In the genomic region with DNA sequence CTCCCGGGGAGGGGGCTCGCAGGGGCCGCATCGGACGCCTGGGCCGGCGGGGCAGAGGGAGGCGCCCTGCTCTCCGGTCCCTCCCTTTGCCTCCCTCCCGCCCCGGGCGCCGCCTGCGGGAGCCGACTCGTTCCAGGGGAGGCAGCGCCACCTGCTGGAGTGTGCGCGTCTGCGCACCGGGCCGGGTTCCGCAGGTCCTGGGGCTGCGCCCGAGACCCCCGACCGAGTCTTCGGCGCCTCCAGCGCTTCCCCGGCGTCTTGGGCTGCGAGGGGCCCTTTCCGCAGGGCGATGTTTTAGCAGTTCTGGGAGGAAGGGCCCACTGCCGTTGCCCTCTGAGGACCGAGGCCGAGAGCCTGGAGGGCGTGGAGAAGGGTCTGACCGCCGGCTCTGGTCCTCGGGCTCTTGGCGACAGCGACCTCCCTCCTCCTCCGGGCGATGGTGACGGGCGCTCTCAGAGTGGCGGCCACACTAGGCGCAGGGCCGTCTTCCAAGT, we compare ENCODE assay signal across 8 cellular contexts.
DNase-seq lines count a peak whose midpoint lies in the region; ATAC-seq and TF ChIP-seq lines count a peak whose summit lies in the region.

No MANE protein-coding gene starts in this region.

- peaks cover 14% of the 10 kb centered on the region for H3K4me1 ChIP-seq in mucosa of descending colon (ENCODE audit: low read depth)

- H3K4me3 ChIP-seq in epithelial cell of proximal tubule (ENCODE audit: low read depth, low read length) (peak overlapping the region; percentile 64), mucosa of descending colon (no peak overlapping the region)

- TF ChIP-seq CTCF in epithelial cell of proximal tubule (conservative IDR thresholded peaks at IDR 0.05; ENCODE audit: low read depth, low read length) (peak; percentile 72), mucosa of descending colon (IDR thresholded peaks at IDR 0.05) (peak; percentile 96)

- intact Hi-C loops in mucosa of descending colon (cut with DNase I, micrococcal nuclease): loop anchor here in 1 of 2 donors (5.0 kb wide), 1 partner anchor 160 kb away; no protein-coding TSS in a partner anchor

- H3K36me3 ChIP-seq in mucosa of descending colon (ENCODE audit: low read depth): no peaks in the 10 kb centered on the region

- H3K9me3 ChIP-seq in mucosa of descending colon: no peaks in the 10 kb centered on the region

- ATAC-seq in mucosa of descending colon: peak; percentile 98

- DNase-seq in NK-92 treated with Interleukin-12 subunit alpha and Interleukin-12 subunit beta, amount 100 ng/mL, for 24 hours (lab: John Stamatoyannopoulos, UW): peak; percentile 59
- DNase-seq in NK-92 (lab: John Stamatoyannopoulos, UW; ENCODE audit: unreplicated experiment): no peak
- DNase-seq in HuH-7 (ENCODE audit: low spot score): peak; percentile 96
- DNase-seq in OCI-M1 (lab: John Stamatoyannopoulos, UW): peak; percentile 77
- DNase-seq in activated T-cell treated with anti-CD3 and anti-CD28 coated beads for 1 hour (ENCODE audit: low read depth): peak; percentile 88
- no peak for DNase-seq in epithelial cell of proximal tubule (ENCODE audit: low read depth)
- peak; percentile 87 to 89 (median 87) for DNase-seq in mucosa of descending colon
- peak; percentile 73 to 75 for DNase-seq in stimulated activated CD8-positive, alpha-beta memory T cell treated with anti-CD3 and anti-CD28 coated beads, Interleukin-2, amount 100 ng/mL, for 1 hour (ENCODE audit: low read depth in 2 of 2)

Comparison
In these comparisons a context has a peak if more than half of its experiments do, and no peak if none do; other contexts are left out.
1. DNase-seq: peak in NK-92 treated with Interleukin-12 subunit alpha and Interleukin-12 subunit beta, amount 100 ng/mL, for 24 hours (single experiment), HuH-7 (single experiment), OCI-M1 (single experiment), activated T-cell treated with anti-CD3 and anti-CD28 coated beads for 1 hour (single experiment), mucosa of descending colon (3 of 3) and stimulated activated CD8-positive, alpha-beta memory T cell treated with anti-CD3 and anti-CD28 coated beads, Interleukin-2, amount 100 ng/mL, for 1 hour (2 of 2); none in NK-92 (single experiment) and epithelial cell of proximal tubule (single experiment).